Comparison of ENCODE assay signal across 10 cellular contexts in the genomic region with DNA sequence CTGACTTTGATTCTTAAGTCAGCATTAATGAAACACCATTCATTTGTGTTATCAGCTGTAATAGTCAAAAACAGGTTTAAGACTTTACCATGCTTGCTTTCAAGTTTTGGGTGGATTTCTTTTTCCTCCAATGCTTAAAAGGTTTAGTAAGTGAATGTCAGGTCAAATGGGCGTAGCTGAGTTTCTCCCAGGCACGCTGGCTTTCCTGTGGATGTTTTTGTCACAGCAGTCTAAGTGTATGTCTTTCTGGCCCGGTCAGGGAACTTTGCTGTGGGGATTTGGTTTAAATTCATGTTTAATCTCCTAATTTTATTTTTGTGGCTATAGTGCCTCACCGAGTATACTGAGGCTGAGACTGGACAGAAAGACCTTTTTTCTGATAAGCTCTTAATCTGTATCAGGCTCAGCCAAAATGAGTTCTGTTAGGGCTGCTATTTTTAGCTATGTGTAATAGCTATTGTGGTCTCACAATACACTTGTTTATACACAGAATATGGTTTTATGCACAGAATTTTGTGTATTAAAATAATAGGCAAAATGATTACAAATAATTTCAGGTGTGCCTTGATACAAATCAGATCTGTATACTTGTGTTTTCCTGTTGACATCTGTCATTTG.
DNase-seq lines count a peak whose midpoint lies in the region; ATAC-seq and TF ChIP-seq lines count a peak whose summit lies in the region.
"Had no signal": no experiment of that assay in that cellular context is flagged by ENCODE, and none has a peak within 500 bp of the region (broad histone marks: within the 10 kb centered on the region; RNA-seq: fewer than 3 reads in every experiment).

No MANE protein-coding gene starts in this region.

- H3K27ac ChIP-seq in foreskin keratinocyte = no peak overlapping the region
- H3K27ac ChIP-seq: brain microvascular endothelial cell had no signal

- no peak for TF ChIP-seq CTCF in foreskin keratinocyte (conservative IDR thresholded peaks at IDR 0.05)
- no peak for TF ChIP-seq CTCF in GM10266 (IDR thresholded peaks at IDR 0.05; ENCODE audit: control insufficient read depth, insufficient read depth, low read depth, missing control alignments)

- POLR2A ChIA-PET in naive thymus-derived CD8-positive, alpha-beta T cell (lab: Charles Lee) = interaction anchor here (1.0 to 1.2 kb wide), 3 partner anchors 12 to 51 kb away, joined by 3 to 5 read pairs (median 4); no protein-coding TSS in a partner anchor

- no peak for DNase-seq in stimulated activated naive CD8-positive, alpha-beta T cell treated with anti-CD3 and anti-CD28 coated beads, Interleukin-15, Interleukin-2, amounts not matched to agents 100 U/mL and 50 U/mL, for 24 hours
- no peak for DNase-seq in central memory CD8-positive, alpha-beta T cell (ENCODE audit: low spot score in 2 of 2)
- no peak for DNase-seq in naive thymus-derived CD8-positive, alpha-beta T cell
- DNase-seq in nucleus accumbens (lab: John Stamatoyannopoulos, UW) (no peak), foreskin keratinocyte (no peak), GM10266 (ENCODE audit: extremely low spot score) (no peak), NCI-H1694 treated with DMSO at 0.1 percent for 48 hours (lab: John Stamatoyannopoulos, UW) (no peak)
- DNase-seq: brain microvascular endothelial cell, Kasumi-1 had no signal

- no peaks in the 10 kb centered on the region for H3K9me3 Mint-ChIP-seq in stimulated activated naive CD8-positive, alpha-beta T cell treated with anti-CD3 and anti-CD28 coated beads, Interleukin-15, Interleukin-2, amounts not matched to agents 100 ng/mL and 50 ng/mL, for 24 hours
- H3K9me3 Mint-ChIP-seq in central memory CD8-positive, alpha-beta T cell = no peaks in the 10 kb centered on the region
- no peaks in the 10 kb centered on the region for H3K9me3 Mint-ChIP-seq in naive thymus-derived CD8-positive, alpha-beta T cell

- no peaks in the 10 kb centered on the region for H3K36me3 Mint-ChIP-seq in stimulated activated naive CD8-positive, alpha-beta T cell treated with anti-CD3 and anti-CD28 coated beads, Interleukin-15, Interleukin-2, amounts not matched to agents 100 ng/mL and 50 ng/mL, for 24 hours (ENCODE audit: low read depth)
- peaks cover 1% of the 10 kb centered on the region for H3K36me3 Mint-ChIP-seq in central memory CD8-positive, alpha-beta T cell (ENCODE audit: insufficient read depth)
- H3K36me3 Mint-ChIP-seq in naive thymus-derived CD8-positive, alpha-beta T cell = peaks cover 0 to 2% (median 0%) of the 10 kb centered on the region in 3 donors

- H3K27ac Mint-ChIP-seq in stimulated activated naive CD8-positive, alpha-beta T cell treated with anti-CD3 and anti-CD28 coated beads, Interleukin-15, Interleukin-2, amounts not matched to agents 100 ng/mL and 50 ng/mL, for 24 hours = peak overlapping the region; percentile 53
- H3K27ac Mint-ChIP-seq in central memory CD8-positive, alpha-beta T cell (ENCODE audit: low read depth) = peak overlapping the region; percentile 82
- H3K27ac Mint-ChIP-seq in naive thymus-derived CD8-positive, alpha-beta T cell = peak overlapping the region; percentile 63 to 95 (median 90)

- H3K4me1 Mint-ChIP-seq in stimulated activated naive CD8-positive, alpha-beta T cell treated with anti-CD3 and anti-CD28 coated beads, Interleukin-15, Interleukin-2, amounts not matched to agents 100 ng/mL and 50 ng/mL, for 24 hours (ENCODE audit: low read depth) = peaks cover 67% of the 10 kb centered on the region
- H3K4me1 Mint-ChIP-seq in central memory CD8-positive, alpha-beta T cell = peaks cover 56% of the 10 kb centered on the region
- H3K4me1 Mint-ChIP-seq in naive thymus-derived CD8-positive, alpha-beta T cell = peaks cover 31 to 82% (median 82%) of the 10 kb centered on the region in 4 donors

- ATAC-seq in stimulated activated naive CD8-positive, alpha-beta T cell treated with anti-CD3 and anti-CD28 coated beads, Interleukin-15, Interleukin-2, amounts not matched to agents 100 U/mL and 50 U/mL, for 24 hours = no peak
- no peak for ATAC-seq in central memory CD8-positive, alpha-beta T cell (replicated peaks; ENCODE audit: extremely low read depth, poor library complexity, severe bottlenecking)
- no peak for ATAC-seq in naive thymus-derived CD8-positive, alpha-beta T cell
- ATAC-seq in foreskin keratinocyte = no peak

- H3K4me3 Mint-ChIP-seq in stimulated activated naive CD8-positive, alpha-beta T cell treated with anti-CD3 and anti-CD28 coated beads, Interleukin-15, Interleukin-2, amounts not matched to agents 100 ng/mL and 50 ng/mL, for 24 hours = peak overlapping the region; percentile 25
- H3K4me3 Mint-ChIP-seq in central memory CD8-positive, alpha-beta T cell = peak overlapping the region; percentile 60
- H3K4me3 Mint-ChIP-seq in naive thymus-derived CD8-positive, alpha-beta T cell = peak overlapping the region; percentile 66 to 87 (median 76)

- no peaks in the 10 kb centered on the region for H3K27me3 Mint-ChIP-seq in stimulated activated naive CD8-positive, alpha-beta T cell treated with anti-CD3 and anti-CD28 coated beads, Interleukin-15, Interleukin-2, amounts not matched to agents 100 ng/mL and 50 ng/mL, for 24 hours
- no peaks in the 10 kb centered on the region for H3K27me3 Mint-ChIP-seq in central memory CD8-positive, alpha-beta T cell
- no peaks in the 10 kb centered on the region for H3K27me3 Mint-ChIP-seq in naive thymus-derived CD8-positive, alpha-beta T cell

- no peaks in the 10 kb centered on the region for H3K27me3 ChIP-seq in foreskin keratinocyte
- H3K27me3 ChIP-seq: brain microvascular endothelial cell had no signal

- H3K4me1 ChIP-seq in foreskin keratinocyte = peaks cover 13% of the 10 kb centered on the region

Comparison
In these comparisons a context has a peak if more than half of its experiments do, and no peak if none do; other contexts are left out.
1. H3K4me3 Mint-ChIP-seq: peak in every context shown above with its lines; median percentile 76 in naive thymus-derived CD8-positive, alpha-beta T cell; 60 in central memory CD8-positive, alpha-beta T cell; 25 in stimulated activated naive CD8-positive, alpha-beta T cell treated with anti-CD3 and anti-CD28 coated beads, Interleukin-15, Interleukin-2, amounts not matched to agents 100 ng/mL and 50 ng/mL, for 24 hours.